In genomic region chr1:47302472-47302871, GRCh38 we compare ENCODE assay signal across 6 cellular contexts.
"Had no signal": no experiment of that assay in that cellular context is flagged by ENCODE, and none has a peak within 500 bp of the region (broad histone marks: within the 10 kb centered on the region; RNA-seq: fewer than 3 reads in every experiment).

No MANE protein-coding gene starts in this region.

- H3K4me3 Mint-ChIP-seq: IgD-negative memory B cell had no signal

- H3K4me3 ChIP-seq: K562 had no signal

- ATAC-seq: HepG2, K562 had no signal

- DNase-seq: IMR-90, KBM-7 had no signal

- H3K9me3 Mint-ChIP-seq: IgD-negative memory B cell had no signal

- H3K27ac ChIP-seq: HL-60 had no signal

- H3K27me3 Mint-ChIP-seq: IgD-negative memory B cell had no signal

- H3K27ac Mint-ChIP-seq: IgD-negative memory B cell had no signal
